In genomic region chr2:86686460-86686859, GRCh38 we compare ENCODE assay signal across 17 cellular contexts. TPM values are rescaled to one million over a fixed set of nuclear protein-coding genes. Genes with fewer than 3 reads are reported as not detected.
DNase-seq lines count a peak whose midpoint lies in the region; ATAC-seq and TF ChIP-seq lines count a peak whose summit lies in the region.
"Had no signal": no experiment of that assay in that cellular context is flagged by ENCODE, and none has a peak within 500 bp of the region (broad histone marks: within the 10 kb centered on the region; RNA-seq: fewer than 3 reads in every experiment).

No MANE protein-coding gene starts in this region.

- DNase-seq in dorsolateral prefrontal cortex, result no peak
- no peak for DNase-seq in upper lobe of right lung
- DNase-seq in stimulated activated naive CD4-positive, alpha-beta T cell (lab: John Stamatoyannopoulos, UW), result no peak
- no peak for DNase-seq in smooth muscle cell (lab: John Stamatoyannopoulos, UW; ENCODE audit: unreplicated experiment)
- DNase-seq: Caco-2; CD4-positive, CD25-positive, alpha-beta regulatory T cell; CD8-positive, alpha-beta T cell; DMS153; DND-41; GM23248; H7; HCEC 1CT had no signal

- TF ChIP-seq CTCF in 22Rv1 (IDR thresholded peaks at IDR 0.05) (no peak), HEK293 (tag by site-specific recombination; IDR thresholded peaks at IDR 0.05) (no peak), dorsolateral prefrontal cortex (IDR thresholded peaks at IDR 0.05 in 54 of 56, conservative IDR thresholded peaks at IDR 0.05 in 2 of 56; ENCODE audit: low read depth in 1 of 56, partially characterized antibody in 56 of 56) (no peak), upper lobe of right lung (IDR thresholded peaks at IDR 0.05) (no peak), smooth muscle cell (IDR thresholded peaks at IDR 0.05; ENCODE audit: borderline replicate concordance, insufficient read depth, poor library complexity, severe bottlenecking) (no peak)

- WGBS in smooth muscle cell (ENCODE audit: low lambda C conversion rate), result 92% methylated on average over 5 of the region's 5 CpGs

- no peaks in the 10 kb centered on the region for H3K79me2 ChIP-seq in smooth muscle cell (ENCODE audit: low read depth)

- H3K27me3 ChIP-seq in dorsolateral prefrontal cortex (no peaks in the 10 kb centered on the region), upper lobe of right lung (no peaks in the 10 kb centered on the region), smooth muscle cell (ENCODE audit: low read depth) (no peaks in the 10 kb centered on the region)
- H3K27me3 ChIP-seq: BLaER1 had no signal

- no peak overlapping the region for H2AFZ ChIP-seq in smooth muscle cell (ENCODE audit: low read depth)
- H2AFZ ChIP-seq: GM23248 had no signal

- intact Hi-C loops in dorsolateral prefrontal cortex (cut with DNase I), result no loop called here
- intact Hi-C loops in upper lobe of right lung (cut with DNase I), result no loop called here

- CTCF ChIA-PET in HEK293 (lab: Yijun Ruan, JAX), result no interaction called here

- H3K36me3 ChIP-seq in HEK293 (ENCODE audit: control insufficient read depth in 2 of 2, insufficient read depth in 1 of 2, low read length in 2 of 2), result no peaks in the 10 kb centered on the region
- no peaks in the 10 kb centered on the region for H3K36me3 ChIP-seq in upper lobe of right lung
- no peaks in the 10 kb centered on the region for H3K36me3 ChIP-seq in smooth muscle cell (ENCODE audit: low read depth)

- H3K4me3 ChIP-seq in HEK293 (ENCODE audit: low read depth, low read length), result no peak overlapping the region
- peak overlapping the region in 1 of 59 donors; percentile 33 for H3K4me3 ChIP-seq in dorsolateral prefrontal cortex
- no peak overlapping the region for H3K4me3 ChIP-seq in upper lobe of right lung
- no peak overlapping the region for H3K4me3 ChIP-seq in smooth muscle cell
- H3K4me3 ChIP-seq: BLaER1, GM23248 had no signal

- H3K4me1 ChIP-seq in HEK293 (ENCODE audit: control insufficient read depth, insufficient read depth, low read length) (no peaks in the 10 kb centered on the region), upper lobe of right lung (no peaks in the 10 kb centered on the region), smooth muscle cell (ENCODE audit: low read depth) (no peaks in the 10 kb centered on the region)
- H3K4me1 ChIP-seq: BLaER1, Caco-2 had no signal

- H3F3A ChIP-seq in smooth muscle cell (ENCODE audit: low read depth), result no peaks in the 10 kb centered on the region

- POLR2A ChIA-PET in HEK293 (lab: Yijun Ruan, JAX), result no interaction called here

- H3K9me3 ChIP-seq in HEK293 (ENCODE audit: control insufficient read depth, insufficient read depth, low read depth, low read length), result no peaks in the 10 kb centered on the region
- H3K9me3 ChIP-seq in upper lobe of right lung, result no peaks in the 10 kb centered on the region
- H3K9me3 ChIP-seq in smooth muscle cell (replicated peaks; ENCODE audit: low read depth), result no peaks in the 10 kb centered on the region

- H3K9ac ChIP-seq in smooth muscle cell (ENCODE audit: low read depth), result no peak overlapping the region
- H3K9ac ChIP-seq: BLaER1, GM23248 had no signal

- no peak overlapping the region for H3K4me2 ChIP-seq in smooth muscle cell
- H3K4me2 ChIP-seq: BLaER1 had no signal

- H4K20me1 ChIP-seq in smooth muscle cell (ENCODE audit: low read depth), result no peaks in the 10 kb centered on the region
- H4K20me1 ChIP-seq: BLaER1 had no signal

- H3K27ac ChIP-seq in 22Rv1 (peak overlapping the region; percentile 42), HEK293 (ENCODE audit: extremely low read depth, low read depth, low read length) (no peak overlapping the region), dorsolateral prefrontal cortex (peak overlapping the region in 49 of 59 donors; percentile 6 to 94 (median 72)), temporal lobe (ENCODE audit: low read depth, low read length) (peak overlapping the region; percentile 46), upper lobe of right lung (no peak overlapping the region), smooth muscle cell (ENCODE audit: low read depth) (no peak overlapping the region)
- H3K27ac ChIP-seq: BLaER1, C4-2B, GM23248 had no signal

- no peak for ATAC-seq in upper lobe of right lung
- ATAC-seq: CD8-positive, alpha-beta T cell had no signal

TF ChIP-seq in HEK293, 187 proteins besides CTCF, POLR2A, EP300 and RAD21 (continues in another document):
- TF ChIP-seq ZNF169 (tag by site-specific recombination; IDR thresholded peaks at IDR 0.05), result no peak
- no peak for TF ChIP-seq MYNN (tag by site-specific recombination; IDR thresholded peaks at IDR 0.05; ENCODE audit: borderline replicate concordance)
- peak; percentile 51; the same call in 1 of the 2 replicates for TF ChIP-seq ZNF140 (tag by site-specific recombination; IDR thresholded peaks at IDR 0.05)
- no peak for TF ChIP-seq ZNF777 (tag by site-specific recombination; IDR thresholded peaks at IDR 0.05; ENCODE audit: borderline replicate concordance)
- no peak for TF ChIP-seq ZNF624 (tag by site-specific recombination; IDR thresholded peaks at IDR 0.05)
- TF ChIP-seq ZNF146 (tag by site-specific recombination; IDR thresholded peaks at IDR 0.05), result no peak
- TF ChIP-seq ZBTB11 (tag by site-specific recombination; conservative IDR thresholded peaks at IDR 0.05; ENCODE audit: low read depth), result peak; percentile 49
- TF ChIP-seq ZNF518A (tag by site-specific recombination; conservative IDR thresholded peaks at IDR 0.05; ENCODE audit: low read depth), result peak; percentile 62; the same call in 1 of the 2 replicates

RNA-seq across cellular contexts. Expression of gene RMND5A, which starts 33.6 kb away (rescaled TPM):
- 10 to 100 TPM; 37.4 to 76.2 (median 58.6) TPM for total RNA-seq in dorsolateral prefrontal cortex
- 41.3 TPM for total RNA-seq in temporal lobe
- total RNA-seq in upper lobe of right lung, result 28.5 TPM
- total RNA-seq in smooth muscle cell, result 21.8 and 26.8 TPM in 2 replicates
- polyA plus RNA-seq in smooth muscle cell, result 6.0 and 6.9 TPM in 2 replicates

Comparison
In these comparisons a context has a peak if more than half of its experiments do, and no peak if none do; other contexts are left out.
1. H3K27ac ChIP-seq: peak in 22Rv1 (single experiment), dorsolateral prefrontal cortex (49 of 59) and temporal lobe (single experiment); none in HEK293 (single experiment), upper lobe of right lung (single experiment) and smooth muscle cell (single experiment).